In the genomic region with DNA sequence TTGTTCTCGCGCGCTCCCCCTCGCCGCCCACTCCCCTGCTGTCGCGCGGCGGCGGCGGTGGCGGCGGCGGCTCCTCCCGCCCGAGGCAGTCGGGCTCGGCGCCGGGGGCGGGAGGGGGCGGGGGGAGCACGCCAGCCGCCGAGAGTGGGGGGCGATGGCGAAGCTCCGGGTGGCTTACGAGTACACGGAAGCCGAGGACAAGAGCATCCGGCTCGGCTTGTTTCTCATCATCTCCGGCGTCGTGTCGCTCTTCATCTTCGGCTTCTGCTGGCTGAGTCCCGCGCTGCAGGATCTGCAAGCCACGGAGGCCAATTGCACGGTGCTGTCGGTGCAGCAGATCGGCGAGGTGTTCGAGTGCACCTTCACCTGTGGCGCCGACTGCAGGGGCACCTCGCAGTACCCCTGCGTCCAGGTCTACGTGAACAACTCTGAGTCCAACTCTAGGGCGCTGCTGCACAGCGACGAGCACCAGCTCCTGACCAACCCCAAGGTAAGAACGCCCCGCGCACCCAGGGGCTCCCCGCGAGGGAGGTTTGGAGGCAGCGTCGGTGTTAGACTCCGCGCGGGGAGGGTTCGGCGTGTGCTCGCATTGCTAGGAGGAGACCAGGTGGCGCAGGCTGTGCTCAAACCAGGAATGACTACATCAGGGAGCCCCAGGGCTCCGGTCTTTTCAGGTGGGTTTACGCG, we compare ENCODE assay signal across 8 cellular contexts. TPM values are rescaled to one million over a fixed set of nuclear protein-coding genes. Genes with fewer than 3 reads are reported as not detected.
DNase-seq lines count a peak whose midpoint lies in the region; ATAC-seq and TF ChIP-seq lines count a peak whose summit lies in the region.

No MANE protein-coding gene starts in this region.

- peak overlapping the region; percentile 11 to 78 for H3K4me3 ChIP-seq in CD4-positive, alpha-beta memory T cell (ENCODE audit: low read length in 2 of 2)
- H3K4me3 ChIP-seq in RWPE2 (ENCODE audit: severe bottlenecking) (peak overlapping the region; percentile 59), foreskin fibroblast (ENCODE audit: low read depth in 1 of 2, low read length in 2 of 2) (peak overlapping the region; percentile 66)

- peak overlapping the region; percentile 3 for H3K27ac ChIP-seq in CD4-positive, alpha-beta memory T cell (ENCODE audit: low read depth, low read length)
- no peak overlapping the region for H3K27ac ChIP-seq in RWPE2 (ENCODE audit: poor library complexity, severe bottlenecking)

- no peaks in the 10 kb centered on the region for H3K36me3 ChIP-seq in CD4-positive, alpha-beta memory T cell (ENCODE audit: insufficient read depth, low read length)
- no peaks in the 10 kb centered on the region for H3K36me3 ChIP-seq in RWPE2 (ENCODE audit: low read depth)

- DNase-seq in CD4-positive, alpha-beta memory T cell, result peak; percentile 60 to 77 (median 71)
- DNase-seq in RWPE2 (ENCODE audit: low spot score) (peak; percentile 56), foreskin fibroblast (peak; percentile 20 to 63), omental fat pad (ENCODE audit: low spot score) (peak; percentile 30), type B pancreatic cell (ENCODE audit: extremely low spot score, unreplicated experiment) (no peak)
- peak; percentile 53 for DNase-seq in activated effector memory CD4-positive, alpha-beta T cell treated with Interleukin-2 at 50 U/mL for 16 hours

- POLR2A ChIA-PET in CD4-positive, alpha-beta memory T cell (lab: Charles Lee; ENCODE audit: partially characterized antibody), result interaction anchor here (0.8 to 2.7 kb wide), 5 partner anchors 10 to 123 kb away, joined by 3 to 24 read pairs (median 4); a partner anchor contains a TSS

- intact Hi-C loops in CD4-positive, alpha-beta memory T cell (cut with micrococcal nuclease), result loop anchor here (1.0 to 5.0 kb wide), 5 partner anchors 8 to 1471 kb away; a partner anchor contains a TSS

- peaks cover 2 to 4% of the 10 kb centered on the region in 2 donors for H3K27me3 Mint-ChIP-seq in CD4-positive, alpha-beta memory T cell
- H3K27me3 Mint-ChIP-seq in type B pancreatic cell, result peaks cover 28% of the 10 kb centered on the region

- H3K4me1 ChIP-seq in CD4-positive, alpha-beta memory T cell (ENCODE audit: insufficient read depth, low read length), result peaks cover 14% of the 10 kb centered on the region
- H3K4me1 ChIP-seq in RWPE2 (ENCODE audit: insufficient read depth, poor library complexity, severe bottlenecking), result no peaks in the 10 kb centered on the region

- TF ChIP-seq CTCF in RWPE2 (IDR thresholded peaks at IDR 0.05; ENCODE audit: poor library complexity, severe bottlenecking), result peak; percentile 6
- no peak for TF ChIP-seq CTCF in foreskin fibroblast (IDR thresholded peaks at IDR 0.05; ENCODE audit: low read depth, low read length)
- TF ChIP-seq CTCF in omental fat pad (IDR thresholded peaks at IDR 0.05), result no peak
- peak; percentile 16 for TF ChIP-seq CTCF in type B pancreatic cell (conservative IDR thresholded peaks at IDR 0.05)

- no peaks in the 10 kb centered on the region for H3K9me3 Mint-ChIP-seq in CD4-positive, alpha-beta memory T cell
- no peaks in the 10 kb centered on the region for H3K9me3 Mint-ChIP-seq in type B pancreatic cell

- H3K4me3 Mint-ChIP-seq in CD4-positive, alpha-beta memory T cell, result peak overlapping the region; percentile 92 to 99 (median 94)
- H3K4me3 Mint-ChIP-seq in type B pancreatic cell, result peak overlapping the region; percentile 94

- peak; percentile 34 for ATAC-seq in GM19452 (IDR thresholded peaks at IDR 0.05; ENCODE audit: unreplicated experiment)
- peak; percentile 23 for ATAC-seq in HG03558 (IDR thresholded peaks at IDR 0.05; ENCODE audit: extremely low read depth, unreplicated experiment)
- peak; percentile 64 for ATAC-seq in RWPE2 (ENCODE audit: low read depth)
- ATAC-seq in omental fat pad (ENCODE audit: low FRiP score), result peak; percentile 58

- CTCF ChIA-PET in CD4-positive, alpha-beta memory T cell (lab: Charles Lee; ENCODE audit: partially characterized antibody), result no interaction called here

- H3K36me3 Mint-ChIP-seq in CD4-positive, alpha-beta memory T cell, result peaks cover 0 to 5% of the 10 kb centered on the region in 2 donors
- peaks cover 3% of the 10 kb centered on the region for H3K36me3 Mint-ChIP-seq in type B pancreatic cell

- peaks cover 8% of the 10 kb centered on the region for H3K27me3 ChIP-seq in CD4-positive, alpha-beta memory T cell (ENCODE audit: insufficient read depth, low read length)
- peaks cover 14% of the 10 kb centered on the region for H3K27me3 ChIP-seq in RWPE2 (ENCODE audit: insufficient read depth, poor library complexity, severe bottlenecking)

- H3K4me1 Mint-ChIP-seq in CD4-positive, alpha-beta memory T cell, result peaks cover 8 to 22% (median 18%) of the 10 kb centered on the region in 4 donors
- no peaks in the 10 kb centered on the region for H3K4me1 Mint-ChIP-seq in type B pancreatic cell (ENCODE audit: unreplicated experiment)

- peak overlapping the region in 6 of 7 donors; percentile 65 to 89 (median 85) for H3K27ac Mint-ChIP-seq in CD4-positive, alpha-beta memory T cell
- peak overlapping the region; percentile 85 for H3K27ac Mint-ChIP-seq in type B pancreatic cell

- no peaks in the 10 kb centered on the region for H3K9me3 ChIP-seq in CD4-positive, alpha-beta memory T cell (ENCODE audit: control insufficient read depth in 1 of 2, low read length in 2 of 2)
- H3K9me3 ChIP-seq in RWPE2 (ENCODE audit: severe bottlenecking), result no peaks in the 10 kb centered on the region

RNA-seq across cellular contexts. Expression of a gene that starts 0.6 kb away (rescaled TPM):
- 1 to 10 TPM in 1 of 2 experiments, under 1 TPM in 1; 0.67 to 1.1 TPM for total RNA-seq in CD4-positive, alpha-beta memory T cell
- under 1 TPM; 0.34 to 0.49 TPM for polyA plus RNA-seq in CD4-positive, alpha-beta memory T cell
- total RNA-seq in omental fat pad (1 to 10 TPM; 1.3 to 4.4 (median 2.1) TPM), type B pancreatic cell (ENCODE audit: low replicate concordance) (3.9 and 8.4 TPM in 2 replicates)

Comparison
In these comparisons a context has a peak if more than half of its experiments do, and no peak if none do; other contexts are left out.
1. CTCF ChIP-seq: peak in RWPE2 (single experiment) and type B pancreatic cell (single experiment); none in foreskin fibroblast (single experiment) and omental fat pad (0 of 3).
2. Peak in every context shown above with its lines, with median percentiles within 50 percentile points of each other: H3K4me3 ChIP-seq and ATAC-seq.